Comparison of ENCODE assay signal across 13 cellular contexts in genomic region chr9:112866662-112867274, GRCh38. TPM values are rescaled to one million over a fixed set of nuclear protein-coding genes. Genes with fewer than 3 reads are reported as not detected.
A peak's percentile ranks its signal among the peaks of the same experiment; 100 is the strongest.
DNase-seq lines count a peak whose midpoint lies in the region; ATAC-seq and TF ChIP-seq lines count a peak whose summit lies in the region.
"Had no signal": no experiment of that assay in that cellular context is flagged by ENCODE, and none has a peak within 500 bp of the region (broad histone marks: within the 10 kb centered on the region; RNA-seq: fewer than 3 reads in every experiment).

No MANE protein-coding gene starts in this region.

- no TSS peak for BruUV-seq in mammary epithelial cell (replicated peaks; lab: Mats Ljungman, UMichigan)

- CTCF ChIA-PET in mammary epithelial cell (lab: Charles Lee; ENCODE audit: low non-redundant PET): interaction anchor here (0.7 kb wide), 1 partner anchor 37 kb away, joined by 12 read pairs; no protein-coding TSS in a partner anchor

- intact Hi-C loops in mammary epithelial cell (cut with micrococcal nuclease): no loop called here

- dilution Hi-C loops in mammary epithelial cell (cut with HindIII; ENCODE audit: low sequenced_read_pairs): no loop called here

- DNase-seq in AG20443 (ENCODE audit: low spot score) (peak; percentile 38), HT-29 (ENCODE audit: low spot score) (peak; percentile 54), mammary epithelial cell (peak; percentile 48), kidney tubule cell (ENCODE audit: low spot score) (peak; percentile 82), DMS79 (lab: John Stamatoyannopoulos, UW) (no peak), DMS153 treated with DMSO at 0.1 percent for 48 hours (lab: John Stamatoyannopoulos, UW; ENCODE audit: unreplicated experiment) (no peak), RKO (ENCODE audit: low spot score) (no peak)
- DNase-seq: activated B cell treated with CpG ODN at 0.5 μM for 24 hours, cerebellar nuclear complex, hypothalamus, NCI-H187 had no signal

- no peak for TF ChIP-seq CTCF in mammary epithelial cell (conservative IDR thresholded peaks at IDR 0.05 in 1 of 2, IDR thresholded peaks at IDR 0.05 in 1 of 2; ENCODE audit: extremely low read depth in 1 of 2, insufficient read depth in 1 of 2, low read depth in 1 of 2, low read length in 2 of 2)

- ATAC-seq in HG03175 (IDR thresholded peaks at IDR 0.05; ENCODE audit: unreplicated experiment): no peak

- no peaks in the 10 kb centered on the region for H3K27me3 ChIP-seq in mammary epithelial cell (ENCODE audit: insufficient read depth, low read length)

- no peaks in the 10 kb centered on the region for H4K20me1 ChIP-seq in mammary epithelial cell (ENCODE audit: insufficient read depth, low read length)

- in situ Hi-C loops in mammary epithelial cell (cut with MboI; ENCODE audit: low sequenced_read_pairs in 2 of 2): no loop called here

- H3K4me3 ChIP-seq in mammary epithelial cell (replicated peaks in 1 of 3; ENCODE audit: insufficient read depth in 1 of 3, low read depth in 2 of 3, low read length in 3 of 3): no peak overlapping the region

- WGBS in mammary epithelial cell (ENCODE audit: low coverage, missing lambda C conversion rate): no CpG with 5 or more reads among the region's 1 CpG

- H3K27ac ChIP-seq in mammary epithelial cell (ENCODE audit: insufficient read depth, low read depth, low read length): no peak overlapping the region
- H3K27ac ChIP-seq: C4-2B had no signal

- no peak overlapping the region for H3K4me2 ChIP-seq in mammary epithelial cell (ENCODE audit: insufficient read depth, low read depth, low read length)

- H3K9ac ChIP-seq in mammary epithelial cell (ENCODE audit: insufficient read depth, low read length): no peak overlapping the region

- no peaks in the 10 kb centered on the region for H3K79me2 ChIP-seq in mammary epithelial cell (ENCODE audit: insufficient read depth, low read length)

- H3K36me3 ChIP-seq in mammary epithelial cell (ENCODE audit: insufficient read depth, low read length): peaks cover 3% of the 10 kb centered on the region

- no peaks in the 10 kb centered on the region for H3K9me3 ChIP-seq in mammary epithelial cell (replicated peaks; ENCODE audit: insufficient read depth, low read length)

- peaks cover 7% of the 10 kb centered on the region for H3K4me1 ChIP-seq in mammary epithelial cell (ENCODE audit: insufficient read depth, low read length)

- H2AFZ ChIP-seq in mammary epithelial cell (ENCODE audit: low read depth, low read length): no peak overlapping the region

RNA-seq across cellular contexts. Expression of gene SLC46A2, which starts 23.9 kb away (rescaled TPM):
- total RNA-seq in HT-29 (2014; rRNA removed; shearing (Covaris generic)): not detected in 2 replicates
- not detected for total RNA-seq in mammary epithelial cell
- polyA plus RNA-seq in mammary epithelial cell: not detected
- polyA minus RNA-seq in mammary epithelial cell: not detected
- total RNA-seq: activated B cell treated with CpG ODN at 0.5 μM for 24 hours had no signal

Comparison
In these comparisons a context has a peak if more than half of its experiments do, and no peak if none do; other contexts are left out.
1. DNase-seq: peak in AG20443 (single experiment), HT-29 (single experiment), mammary epithelial cell (single experiment) and kidney tubule cell (single experiment); none in DMS79 (single experiment), DMS153 treated with DMSO at 0.1 percent for 48 hours (single experiment) and RKO (single experiment).